ENCODE assay signal across 17 cellular contexts in the genomic region with DNA sequence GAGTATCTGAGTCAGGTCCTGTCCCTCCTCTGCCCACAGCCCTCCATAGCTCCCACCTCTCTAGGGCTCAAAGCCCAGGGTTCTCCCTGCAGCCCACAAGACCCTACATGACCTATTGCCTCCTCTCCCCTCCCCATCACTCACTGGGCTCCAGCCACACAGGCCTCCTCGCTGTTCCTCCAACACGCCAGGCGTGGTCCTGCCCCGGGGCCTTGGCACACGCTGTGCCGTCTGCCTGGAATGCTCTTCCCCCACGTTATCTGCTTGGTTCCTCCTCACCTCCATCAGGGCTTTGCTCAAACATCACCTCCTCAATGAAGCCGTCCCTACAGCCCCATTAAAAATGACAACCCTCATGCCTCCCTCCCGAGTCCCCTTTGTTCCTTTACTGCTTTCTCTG. TPM values are rescaled to one million over a fixed set of nuclear protein-coding genes. Genes with fewer than 3 reads are reported as not detected.
A peak's percentile ranks its signal among the peaks of the same experiment; 100 is the strongest.
DNase-seq lines count a peak whose midpoint lies in the region; ATAC-seq and TF ChIP-seq lines count a peak whose summit lies in the region.
"Had no signal": no experiment of that assay in that cellular context is flagged by ENCODE, and none has a peak within 500 bp of the region (broad histone marks: within the 10 kb centered on the region; RNA-seq: fewer than 3 reads in every experiment).

No MANE protein-coding gene starts in this region.

- H3K4me1 Mint-ChIP-seq in activated naive CD4-positive, alpha-beta T cell treated with anti-CD3 and anti-CD28 coated beads for 36 hours (ENCODE audit: low read depth) = peaks cover 2% of the 10 kb centered on the region
- no peaks in the 10 kb centered on the region for H3K4me1 Mint-ChIP-seq in activated naive CD4-positive, alpha-beta T cell treated with anti-CD3 and anti-CD28 coated beads, Interleukin-2, amount 10 ng/mL, durations not matched to agents 7 days and 5 days
- H3K4me1 Mint-ChIP-seq in endothelial cell (ENCODE audit: unreplicated experiment) (no peaks in the 10 kb centered on the region), progenitor cell of endocrine pancreas (ENCODE audit: low read depth) (no peaks in the 10 kb centered on the region)
- peaks cover 5% of the 10 kb centered on the region for H3K4me1 Mint-ChIP-seq in activated CD4-positive, alpha-beta T cell treated with anti-CD3 and anti-CD28 coated beads, Interleukin-2, amount 10 ng/mL, durations not matched to agents 7 days and 5 days
- H3K4me1 Mint-ChIP-seq: CD14-positive monocyte had no signal

- H3K4me3 ChIP-seq in IMR-90 (ENCODE audit: insufficient read depth, low read depth, low read length) (no peak overlapping the region), mesenchymal stem cell (ENCODE audit: insufficient read depth in 1 of 2, low read depth in 1 of 2, low read length in 2 of 2) (no peak overlapping the region)
- H3K4me3 ChIP-seq: HAP-1 had no signal

- TF ChIP-seq POLR2A in IMR-90 (IDR thresholded peaks at IDR 0.05; ENCODE audit: low read depth, low read length) = no peak

- dilution Hi-C loops in IMR-90 (cut with HindIII; ENCODE audit: low sequenced_read_pairs, unreplicated experiment) = no loop called here

- no peak overlapping the region for H3K23ac ChIP-seq in IMR-90 (ENCODE audit: low read depth, low read length)
- H3K23ac ChIP-seq in mesenchymal stem cell (ENCODE audit: low read length in 2 of 2) = no peak overlapping the region

- ATAC-seq in IMR-90 (ENCODE audit: low read depth) = no peak
- ATAC-seq: CD8-positive, alpha-beta T cell had no signal

- H4K20me1 ChIP-seq in IMR-90 (ENCODE audit: insufficient read depth, low read length) = peaks cover 33% of the 10 kb centered on the region

- peaks cover 4 to 13% of the 10 kb centered on the region in 2 experiments for H3K79me1 ChIP-seq in IMR-90 (ENCODE audit: low read depth in 1 of 2, low read length in 2 of 2)
- no peaks in the 10 kb centered on the region for H3K79me1 ChIP-seq in mesenchymal stem cell (replicated peaks; ENCODE audit: low read length, poor library complexity, severe bottlenecking)

- H3K36me3 Mint-ChIP-seq in activated naive CD4-positive, alpha-beta T cell treated with anti-CD3 and anti-CD28 coated beads for 36 hours (ENCODE audit: low read depth) = no peaks in the 10 kb centered on the region
- no peaks in the 10 kb centered on the region for H3K36me3 Mint-ChIP-seq in activated naive CD4-positive, alpha-beta T cell treated with anti-CD3 and anti-CD28 coated beads, Interleukin-2, amount 10 ng/mL, durations not matched to agents 7 days and 5 days
- peaks cover 5% of the 10 kb centered on the region for H3K36me3 Mint-ChIP-seq in endothelial cell (ENCODE audit: low read depth, unreplicated experiment)
- H3K36me3 Mint-ChIP-seq in progenitor cell of endocrine pancreas (ENCODE audit: insufficient read depth) = peaks cover 1% of the 10 kb centered on the region
- no peaks in the 10 kb centered on the region for H3K36me3 Mint-ChIP-seq in activated CD4-positive, alpha-beta T cell treated with anti-CD3 and anti-CD28 coated beads, Interleukin-2, amount 10 ng/mL, durations not matched to agents 7 days and 5 days (ENCODE audit: low read depth)
- H3K36me3 Mint-ChIP-seq: CD14-positive monocyte; CD8-positive, alpha-beta T cell had no signal

- H3K27ac ChIP-seq in IMR-90 (ENCODE audit: insufficient read depth, low read length) (no peak overlapping the region), mesenchymal stem cell (ENCODE audit: low read length, poor library complexity, severe bottlenecking) (no peak overlapping the region)
- H3K27ac ChIP-seq: 22Rv1 had no signal

- H3K27me3 ChIP-seq in IMR-90 (ENCODE audit: control insufficient read depth, insufficient read depth, low read length) (no peaks in the 10 kb centered on the region), mesenchymal stem cell (ENCODE audit: control insufficient read depth in 1 of 2, insufficient read depth in 1 of 2, low read length in 2 of 2) (peaks cover 4 to 43% of the 10 kb centered on the region in 2 experiments)

- 0 out of 2 replicates have a peak, but pooled peaks cover 2% of the 10 kb centered on the region for H3K9me1 ChIP-seq in IMR-90 (ENCODE audit: insufficient read depth, low read length)

- peaks cover 2% of the 10 kb centered on the region for H3K9me3 Mint-ChIP-seq in activated naive CD4-positive, alpha-beta T cell treated with anti-CD3 and anti-CD28 coated beads for 36 hours
- no peaks in the 10 kb centered on the region for H3K9me3 Mint-ChIP-seq in activated naive CD4-positive, alpha-beta T cell treated with anti-CD3 and anti-CD28 coated beads, Interleukin-2, amount 10 ng/mL, durations not matched to agents 7 days and 5 days
- no peaks in the 10 kb centered on the region for H3K9me3 Mint-ChIP-seq in endothelial cell (ENCODE audit: unreplicated experiment)
- no peaks in the 10 kb centered on the region for H3K9me3 Mint-ChIP-seq in progenitor cell of endocrine pancreas (ENCODE audit: low read depth)
- H3K9me3 Mint-ChIP-seq in activated CD4-positive, alpha-beta T cell treated with anti-CD3 and anti-CD28 coated beads, Interleukin-2, amount 10 ng/mL, durations not matched to agents 7 days and 5 days = no peaks in the 10 kb centered on the region
- H3K9me3 Mint-ChIP-seq: CD8-positive, alpha-beta T cell; HFFc6 had no signal

- H3K27ac Mint-ChIP-seq in activated naive CD4-positive, alpha-beta T cell treated with anti-CD3 and anti-CD28 coated beads for 36 hours = peak overlapping the region; percentile 59
- H3K27ac Mint-ChIP-seq in activated naive CD4-positive, alpha-beta T cell treated with anti-CD3 and anti-CD28 coated beads, Interleukin-2, amount 10 ng/mL, durations not matched to agents 7 days and 5 days = no peak overlapping the region
- H3K27ac Mint-ChIP-seq in endothelial cell (ENCODE audit: unreplicated experiment) (no peak overlapping the region), progenitor cell of endocrine pancreas (peak overlapping the region; percentile 25)
- H3K27ac Mint-ChIP-seq in activated CD4-positive, alpha-beta T cell treated with anti-CD3 and anti-CD28 coated beads, Interleukin-2, amount 10 ng/mL, durations not matched to agents 7 days and 5 days = no peak overlapping the region
- H3K27ac Mint-ChIP-seq: CD8-positive, alpha-beta T cell; HFFc6 had no signal

- H2AK9ac ChIP-seq in IMR-90 (replicated peaks; ENCODE audit: low read depth, low read length, poor library complexity) = no peak overlapping the region

- H3K14ac ChIP-seq in IMR-90 (replicated peaks; ENCODE audit: low read depth, low read length) = no peak overlapping the region
- H3K14ac ChIP-seq in mesenchymal stem cell (ENCODE audit: low read length in 2 of 2) = no peak overlapping the region

- H2BK120ac ChIP-seq in IMR-90 (ENCODE audit: low read depth, low read length) (no peak overlapping the region), mesenchymal stem cell (ENCODE audit: low read depth, low read length) (no peak overlapping the region)

- H2AFZ ChIP-seq in IMR-90 (replicated peaks; ENCODE audit: low read length, poor library complexity) (peak overlapping the region; percentile 3), mesenchymal stem cell (ENCODE audit: low read depth, low read length) (no peak overlapping the region)

- no peak overlapping the region for H2BK12ac ChIP-seq in mesenchymal stem cell (ENCODE audit: low read length in 2 of 2)

- no peak overlapping the region for H4K91ac ChIP-seq in IMR-90 (ENCODE audit: insufficient read depth, low read depth, low read length)
- H4K91ac ChIP-seq in mesenchymal stem cell (ENCODE audit: low read length) = no peak overlapping the region

- peaks cover 26% of the 10 kb centered on the region for H3K27me3 Mint-ChIP-seq in activated naive CD4-positive, alpha-beta T cell treated with anti-CD3 and anti-CD28 coated beads for 36 hours (ENCODE audit: low read depth)
- peaks cover 25% of the 10 kb centered on the region for H3K27me3 Mint-ChIP-seq in activated naive CD4-positive, alpha-beta T cell treated with anti-CD3 and anti-CD28 coated beads, Interleukin-2, amount 10 ng/mL, durations not matched to agents 7 days and 5 days
- H3K27me3 Mint-ChIP-seq in endothelial cell (ENCODE audit: unreplicated experiment) (peaks cover 8% of the 10 kb centered on the region), progenitor cell of endocrine pancreas (no peaks in the 10 kb centered on the region)
- H3K27me3 Mint-ChIP-seq in activated CD4-positive, alpha-beta T cell treated with anti-CD3 and anti-CD28 coated beads, Interleukin-2, amount 10 ng/mL, durations not matched to agents 7 days and 5 days = peaks cover 8% of the 10 kb centered on the region

- in situ Hi-C loops in IMR-90 (cut with MboI; ENCODE audit: low sequenced_read_pairs) = no loop called here

- H2BK5ac ChIP-seq in IMR-90 (ENCODE audit: low read depth, low read length, poor library complexity, severe bottlenecking) (no peak overlapping the region), mesenchymal stem cell (ENCODE audit: low read depth, low read length, poor library complexity, severe bottlenecking) (no peak overlapping the region)

- no TSS peak for BruUV-seq in IMR-90 (replicated peaks; lab: Mats Ljungman, UMichigan)

- no peak overlapping the region for H3K4me3 Mint-ChIP-seq in activated naive CD4-positive, alpha-beta T cell treated with anti-CD3 and anti-CD28 coated beads for 36 hours
- H3K4me3 Mint-ChIP-seq in activated naive CD4-positive, alpha-beta T cell treated with anti-CD3 and anti-CD28 coated beads, Interleukin-2, amount 10 ng/mL, durations not matched to agents 7 days and 5 days = no peak overlapping the region
- H3K4me3 Mint-ChIP-seq in endothelial cell (ENCODE audit: unreplicated experiment) (peak overlapping the region; percentile 23), progenitor cell of endocrine pancreas (ENCODE audit: low read depth) (no peak overlapping the region)
- no peak overlapping the region for H3K4me3 Mint-ChIP-seq in activated CD4-positive, alpha-beta T cell treated with anti-CD3 and anti-CD28 coated beads, Interleukin-2, amount 10 ng/mL, durations not matched to agents 7 days and 5 days
- H3K4me3 Mint-ChIP-seq: CD14-positive monocyte; CD8-positive, alpha-beta T cell; HFFc6 had no signal

- H3K9ac ChIP-seq in IMR-90 (ENCODE audit: low read depth, low read length) = no peak overlapping the region
- H3K9ac ChIP-seq in mesenchymal stem cell (ENCODE audit: low read length) = no peak overlapping the region

- no peaks in the 10 kb centered on the region for H3K4me1 ChIP-seq in IMR-90 (ENCODE audit: control insufficient read depth, insufficient read depth, low read length)
- peaks cover 1% of the 10 kb centered on the region for H3K4me1 ChIP-seq in mesenchymal stem cell (ENCODE audit: control insufficient read depth, insufficient read depth, low read depth, low read length)
- H3K4me1 ChIP-seq: HAP-1 had no signal

- intact Hi-C loops in activated naive CD4-positive, alpha-beta T cell treated with anti-CD3 and anti-CD28 coated beads for 36 hours (cut with micrococcal nuclease) = no loop called here
- intact Hi-C loops in IMR-90 (cut with micrococcal nuclease) = no loop called here

- H2BK15ac ChIP-seq in IMR-90 (ENCODE audit: low read depth, low read length) (no peak overlapping the region), mesenchymal stem cell (ENCODE audit: low read depth, poor library complexity, severe bottlenecking) (no peak overlapping the region)

- H3K9me3 ChIP-seq in IMR-90 (ENCODE audit: control insufficient read depth, insufficient read depth, low read length) = no peaks in the 10 kb centered on the region
- H3K9me3 ChIP-seq in mesenchymal stem cell (ENCODE audit: control insufficient read depth, low read length) = peaks cover under 1% of the 10 kb centered on the region
- H3K9me3 ChIP-seq: HAP-1 had no signal

- CTCF ChIA-PET in activated naive CD4-positive, alpha-beta T cell treated with anti-CD3 and anti-CD28 coated beads for 36 hours (lab: Charles Lee) = no interaction called here
- CTCF ChIA-PET in activated naive CD4-positive, alpha-beta T cell treated with anti-CD3 and anti-CD28 coated beads, Interleukin-2, amount 10 ng/mL, durations not matched to agents 7 days and 5 days (lab: Charles Lee) = no interaction called here
- CTCF ChIA-PET in IMR-90 (lab: Yijun Ruan, JAX) = no interaction called here
- CTCF ChIA-PET in activated CD4-positive, alpha-beta T cell treated with anti-CD3 and anti-CD28 coated beads, Interleukin-2, amount 10 ng/mL, durations not matched to agents 7 days and 5 days (lab: Charles Lee) = no interaction called here

- POLR2A ChIA-PET in IMR-90 (lab: Charles Lee; ENCODE audit: unreplicated experiment) = no interaction called here
- POLR2A ChIA-PET in activated CD4-positive, alpha-beta T cell treated with anti-CD3 and anti-CD28 coated beads, Interleukin-2, amount 10 ng/mL, durations not matched to agents 7 days and 5 days (lab: Charles Lee) = no interaction called here

- no peak for TF ChIP-seq RAD21 in IMR-90 (IDR thresholded peaks at IDR 0.05; ENCODE audit: low read length)

- H2AK5ac ChIP-seq in IMR-90 (ENCODE audit: low read depth, low read length) (no peak overlapping the region), mesenchymal stem cell (ENCODE audit: low read length, severe bottlenecking) (no peak overlapping the region)

- WGBS in IMR-90 (ENCODE audit: extremely low coverage in 2 of 2, insufficient read length in 1 of 2), 2 experiments = 90% methylated on average over 8 of the region's 9 CpGs; no CpG with 5 or more reads in 1 of the 2 experiments
- 85% methylated on average over 9 of the region's 9 CpGs for WGBS in mesenchymal stem cell

- H3K18ac ChIP-seq in IMR-90 (ENCODE audit: low read depth, low read length) (no peak overlapping the region), mesenchymal stem cell (ENCODE audit: low read depth in 1 of 2, low read length in 2 of 2) (no peak overlapping the region)

- no peaks in the 10 kb centered on the region for H3K36me3 ChIP-seq in IMR-90 (ENCODE audit: control insufficient read depth, insufficient read depth, low read length)
- H3K36me3 ChIP-seq in mesenchymal stem cell (ENCODE audit: control insufficient read depth in 1 of 2, insufficient read depth in 2 of 2, low read depth in 1 of 2, low read length in 2 of 2) = no peaks in the 10 kb centered on the region
- H3K36me3 ChIP-seq: HAP-1 had no signal

- no peak overlapping the region for H3K4ac ChIP-seq in IMR-90 (ENCODE audit: low read depth, low read length)
- H3K4ac ChIP-seq in mesenchymal stem cell (ENCODE audit: low read depth in 1 of 2, low read length in 2 of 2) = no peak overlapping the region

- no peak overlapping the region for H2BK20ac ChIP-seq in IMR-90 (ENCODE audit: low read depth, low read length)

- H3K56ac ChIP-seq in IMR-90 (ENCODE audit: extremely low read depth, insufficient read depth, low read length) = no peak overlapping the region

- no peak for DNase-seq in activated naive CD4-positive, alpha-beta T cell treated with anti-CD3 and anti-CD28 coated beads for 36 hours
- DNase-seq in activated naive CD4-positive, alpha-beta T cell treated with anti-CD3 and anti-CD28 coated beads, Interleukin-2, amount 10 ng/mL, durations not matched to agents 7 days and 5 days = no peak
- DNase-seq in IMR-90 = no peak
- DNase-seq in endothelial cell (ENCODE audit: low spot score) = no peak
- DNase-seq in progenitor cell of endocrine pancreas (ENCODE audit: low spot score, unreplicated experiment) = no peak
- no peak for DNase-seq in mesenchymal stem cell
- no peak for DNase-seq in activated CD4-positive, alpha-beta T cell treated with anti-CD3 and anti-CD28 coated beads, Interleukin-2, amount 10 ng/mL, durations not matched to agents 7 days and 5 days
- DNase-seq: CD8-positive, alpha-beta T cell; COR-L47; DMS153; DMS79 treated with DMSO at 0.1 percent for 48 hours; EL; GOT3; HFFc6 had no signal

- TF ChIP-seq CTCF in IMR-90 (conservative IDR thresholded peaks at IDR 0.05; ENCODE audit: low read depth, low read length) (no peak), endothelial cell (IDR thresholded peaks at IDR 0.05; ENCODE audit: unreplicated experiment) (no peak), progenitor cell of endocrine pancreas (IDR thresholded peaks at IDR 0.05; ENCODE audit: unreplicated experiment) (no peak)

- no peak overlapping the region for H4K5ac ChIP-seq in IMR-90 (ENCODE audit: low read depth, low read length)

- no peak overlapping the region for H3K4me2 ChIP-seq in IMR-90 (ENCODE audit: low read depth, low read length)
- H3K4me2 ChIP-seq in mesenchymal stem cell (ENCODE audit: low read length, poor library complexity, severe bottlenecking) = no peak overlapping the region

- H4K8ac ChIP-seq in IMR-90 (ENCODE audit: low read depth in 2 of 2, low read length in 2 of 2) (no peak overlapping the region), mesenchymal stem cell (ENCODE audit: low read length) (no peak overlapping the region)

RNA-seq across cellular contexts. Expression of a gene that starts 21.1 kb away (rescaled TPM):
- 1 to 10 TPM; 1.3 to 1.4 TPM for total RNA-seq in activated naive CD4-positive, alpha-beta T cell treated with anti-CD3 and anti-CD28 coated beads for 36 hours
- total RNA-seq in IMR-90 (2012; rRNA removed) (40.1 and 43.3 TPM in 2 replicates), endothelial cell (ENCODE audit: unreplicated experiment) (93.7 TPM), progenitor cell of endocrine pancreas (219 and 234 TPM in 2 replicates)
- polyA plus RNA-seq in IMR-90 (2012; rRNA removed) = 51.9 and 56.5 TPM in 2 replicates
- polyA plus RNA-seq in IMR-90 (2012; cell fraction: cytosol; rRNA removed) = 38.6 and 74.6 TPM in 2 replicates
- polyA plus RNA-seq in IMR-90 (2012; cell fraction: nucleus; rRNA removed; ENCODE audit: low replicate concordance) = 97.2 and 218 TPM in 2 replicates
- polyA plus RNA-seq in mesenchymal stem cell (2013, experiment 1 of 2) = 35.3 TPM
- polyA plus RNA-seq in mesenchymal stem cell (2013, experiment 2 of 2) = 33.9 TPM
- under 1 TPM; 0.02 to 0.08 TPM for total RNA-seq in activated CD4-positive, alpha-beta T cell treated with anti-CD3 and anti-CD28 coated beads, Interleukin-2, amount 10 ng/mL, durations not matched to agents 7 days and 5 days
- polyA plus RNA-seq: CD14-positive monocyte had no signal

Comparison
In these comparisons a context has a peak if more than half of its experiments do, and no peak if none do; other contexts are left out.
1. H3K27ac Mint-ChIP-seq: peak in activated naive CD4-positive, alpha-beta T cell treated with anti-CD3 and anti-CD28 coated beads for 36 hours (single experiment) and progenitor cell of endocrine pancreas (single experiment); none in activated naive CD4-positive, alpha-beta T cell treated with anti-CD3 and anti-CD28 coated beads, Interleukin-2, amount 10 ng/mL, durations not matched to agents 7 days and 5 days (single experiment), endothelial cell (single experiment) and activated CD4-positive, alpha-beta T cell treated with anti-CD3 and anti-CD28 coated beads, Interleukin-2, amount 10 ng/mL, durations not matched to agents 7 days and 5 days (single experiment).
2. RNA of a gene that starts 21.1 kb away (total RNA-seq): 219 to 234 TPM in progenitor cell of endocrine pancreas, 93.7 TPM in endothelial cell (single experiment) and 40.1 to 43.3 TPM in IMR-90; 1.3 to 1.4 TPM in activated naive CD4-positive, alpha-beta T cell treated with anti-CD3 and anti-CD28 coated beads for 36 hours and 0.02 to 0.08 TPM in activated CD4-positive, alpha-beta T cell treated with anti-CD3 and anti-CD28 coated beads, Interleukin-2, amount 10 ng/mL, durations not matched to agents 7 days and 5 days; every median in the first group is over 10 times any median in the second.